29 cellular contexts compared by ENCODE assay signal in genomic region chr10:22834471-22834870, GRCh38.
A peak's percentile ranks its signal among the peaks of the same experiment; 100 is the strongest.
DNase-seq lines count a peak whose midpoint lies in the region; ATAC-seq, FAIRE-seq and TF ChIP-seq lines count a peak whose summit lies in the region.
"Had no signal": no experiment of that assay in that cellular context is flagged by ENCODE, and none has a peak within 500 bp of the region (broad histone marks: within the 10 kb centered on the region; RNA-seq: fewer than 3 reads in every experiment).

No MANE protein-coding gene starts in this region.

- ATAC-seq in right lobe of liver, result no peak
- ATAC-seq: A549, GM23338, HepG2, PC-3 had no signal

- TF ChIP-seq POLR2A in right lobe of liver (IDR thresholded peaks at IDR 0.05) (no peak), transverse colon (IDR thresholded peaks at IDR 0.05) (no peak)

- H3K27ac ChIP-seq in angular gyrus (ENCODE audit: low read depth, low read length), result peak overlapping the region; percentile 89
- no peak overlapping the region for H3K27ac ChIP-seq in right lobe of liver
- H3K27ac ChIP-seq in transverse colon, result no peak overlapping the region
- H3K27ac ChIP-seq: A549; BLaER1 treated with 17β-estradiol and CSF1 and Interleukin-3, amounts not matched to agents 10 nM and 100 nM had no signal

- in situ Hi-C loops in transverse colon (cut with MboI; ENCODE audit: low pct_ligation_motif_present in 1 of 4, low pct_unique_long_range_greater_than_20kb in 1 of 4, low sequenced_read_pairs in 3 of 4), result no loop called here

- H3K36me3 ChIP-seq in right lobe of liver (no peaks in the 10 kb centered on the region), transverse colon (no peaks in the 10 kb centered on the region)
- H3K36me3 ChIP-seq: BLaER1 treated with 17β-estradiol and CSF1 and Interleukin-3, amounts not matched to agents 10 nM and 100 nM had no signal

- H3K27me3 ChIP-seq in right lobe of liver, result no peaks in the 10 kb centered on the region
- H3K27me3 ChIP-seq in transverse colon, result no peaks in the 10 kb centered on the region
- H3K27me3 ChIP-seq: BLaER1 treated with 17β-estradiol and CSF1 and Interleukin-3, amounts not matched to agents 10 nM and 100 nM had no signal

- no peak for TF ChIP-seq CTCF in retinal pigment epithelial cell (conservative IDR thresholded peaks at IDR 0.05; ENCODE audit: low read depth, low read length)
- TF ChIP-seq CTCF in right lobe of liver (IDR thresholded peaks at IDR 0.05), result no peak
- no peak for TF ChIP-seq CTCF in transverse colon (IDR thresholded peaks at IDR 0.05)

- WGBS in right lobe of liver (ENCODE audit: insufficient coverage, low coverage, low lambda C conversion rate, missing lambda C conversion rate), result 82% methylated on average over 3 of the region's 3 CpGs
- 85% methylated on average over 3 of the region's 3 CpGs for WGBS in transverse colon (ENCODE audit: low coverage in 1 of 2), 2 donors

- DNase-seq in frontal cortex (ENCODE audit: low spot score in 2 of 2) (no peak), retinal pigment epithelial cell (ENCODE audit: low read depth) (peak; percentile 67), right lobe of liver (no peak), transverse colon (no peak), DMS53 treated with DMSO at 0.1 percent for 48 hours (lab: John Stamatoyannopoulos, UW; ENCODE audit: unreplicated experiment) (no peak)
- DNase-seq in activated CD4-positive, alpha-beta T cell treated with anti-CD3 and anti-CD28 coated beads, Interleukin-2, amount 50 U/mL, for 48 hours, result no peak
- DNase-seq: AML-193; CD4-positive, alpha-beta T cell; COR-L47; DMS53; H9; HFFc6; Karpas-422; MV-4-11; NCI-H1105; NCI-H146; NCI-H1930; NCI-H2107; NCI-H446; NCI-H524 treated with DMSO at 0.1 percent for 48 hours; NCI-H774; NK-92 treated with Interleukin-12 subunit alpha and Interleukin-12 subunit beta, amount 100 ng/mL, for 24 hours; PC-3 had no signal

- H3K4me3 ChIP-seq in retinal pigment epithelial cell (ENCODE audit: low read length), result no peak overlapping the region
- H3K4me3 ChIP-seq in right lobe of liver, result no peak overlapping the region
- no peak overlapping the region for H3K4me3 ChIP-seq in transverse colon
- H3K4me3 ChIP-seq: A549; BLaER1 treated with 17β-estradiol and CSF1 and Interleukin-3, amounts not matched to agents 10 nM and 100 nM; GM23338 had no signal

- FAIRE-seq in frontal cortex (lab: Jason Lieb, UNC), result peak; percentile 65
- FAIRE-seq: A549, G401.6, HepG2 had no signal

- H3K4me1 ChIP-seq in right lobe of liver, result no peaks in the 10 kb centered on the region
- no peaks in the 10 kb centered on the region for H3K4me1 ChIP-seq in transverse colon
- H3K4me1 ChIP-seq: A549 had no signal

- TF ChIP-seq EP300 in transverse colon (IDR thresholded peaks at IDR 0.05; ENCODE audit: low read depth), result no peak

- H3K9me3 ChIP-seq in right lobe of liver (no peaks in the 10 kb centered on the region), transverse colon (no peaks in the 10 kb centered on the region)
- H3K9me3 ChIP-seq: A549 had no signal

- intact Hi-C loops in right lobe of liver (cut with DNase I), result no loop called here
- intact Hi-C loops in transverse colon (cut with DNase I; ENCODE audit: low total_unique reads), result no loop called here
